8 cellular contexts compared by ENCODE assay signal in genomic region chr2:231677632-231678104, GRCh38. TPM values are rescaled to one million over a fixed set of nuclear protein-coding genes. Genes with fewer than 3 reads are reported as not detected.
DNase-seq lines count a peak whose midpoint lies in the region; ATAC-seq, FAIRE-seq and TF ChIP-seq lines count a peak whose summit lies in the region.

No MANE protein-coding gene starts in this region.

- H3K4me2 ChIP-seq in GM23248 (ENCODE audit: unreplicated experiment) (no peak overlapping the region), keratinocyte (ENCODE audit: control insufficient read depth, extremely low read depth, insufficient read depth, low read depth, low read length) (peak overlapping the region; percentile 0)

- H2AFZ ChIP-seq in GM23248 (no peak overlapping the region), keratinocyte (ENCODE audit: control insufficient read depth, low read length) (no peak overlapping the region)

- no peaks in the 10 kb centered on the region for H3K36me3 ChIP-seq in GM23248 (ENCODE audit: low read depth)
- no peaks in the 10 kb centered on the region for H3K36me3 ChIP-seq in brain microvascular endothelial cell (replicated peaks)
- no peaks in the 10 kb centered on the region for H3K36me3 ChIP-seq in keratinocyte (ENCODE audit: control insufficient read depth in 2 of 2, extremely low read depth in 1 of 2, insufficient read depth in 2 of 2, low read length in 2 of 2)

- ATAC-seq in HG03045 (IDR thresholded peaks at IDR 0.05; ENCODE audit: unreplicated experiment): no peak

- H3K4me1 ChIP-seq in GM23248 (ENCODE audit: insufficient read depth) (0 out of 2 replicates have a peak, but pooled peaks cover 2% of the 10 kb centered on the region), keratinocyte (ENCODE audit: control insufficient read depth, extremely low read depth, insufficient read depth, low read length) (peaks cover 36% of the 10 kb centered on the region)

- peaks cover 13% of the 10 kb centered on the region; the same call in 1 of the 2 replicates for H3F3A ChIP-seq in GM23248 (ENCODE audit: insufficient read depth)

- dilution Hi-C loops in keratinocyte (cut with MboI; ENCODE audit: extremely low pct_ligation_motif_present, low sequenced_read_pairs): no loop called here

- H3K9me3 ChIP-seq in GM23248 (ENCODE audit: low read depth) (no peaks in the 10 kb centered on the region), keratinocyte (ENCODE audit: control insufficient read depth, low read depth, low read length) (no peaks in the 10 kb centered on the region)

- in situ Hi-C loops in GM23248 (cut with MboI) (loop anchor here (5.0 kb wide), 1 partner anchor 40 kb away; no protein-coding TSS in a partner anchor), brain microvascular endothelial cell (cut with HindIII; ENCODE audit: low pct_ligation_motif_present, low sequenced_read_pairs) (no loop called here)

- no peaks in the 10 kb centered on the region for H3K9me1 ChIP-seq in keratinocyte (ENCODE audit: control insufficient read depth, extremely low read depth, insufficient read depth, low read length)

- TF ChIP-seq CTCF in VCaP (conservative IDR thresholded peaks at IDR 0.05) (peak; percentile 89), brain microvascular endothelial cell (IDR thresholded peaks at IDR 0.05; ENCODE audit: low read depth, low read length, missing control alignments) (peak; percentile 96), keratinocyte (optimal IDR thresholded peaks at IDR 0.05 in 1 of 3, IDR thresholded peaks at IDR 0.05 in 1 of 3, conservative IDR thresholded peaks at IDR 0.05 in 1 of 3; ENCODE audit: extremely low read depth in 1 of 3, insufficient read depth in 2 of 3, low read length in 3 of 3) (peak in 2 of 3 experiments; percentile 91 to 98)

- H3K27me3 ChIP-seq in GM23248 (replicated peaks; ENCODE audit: insufficient read depth): no peaks in the 10 kb centered on the region
- no peaks in the 10 kb centered on the region for H3K27me3 ChIP-seq in brain microvascular endothelial cell (replicated peaks)
- H3K27me3 ChIP-seq in keratinocyte (ENCODE audit: control insufficient read depth, extremely low read depth, insufficient read depth, low read length): no peaks in the 10 kb centered on the region

- H3K79me2 ChIP-seq in GM23248 (ENCODE audit: insufficient read depth): no peaks in the 10 kb centered on the region
- H3K79me2 ChIP-seq in keratinocyte (ENCODE audit: control insufficient read depth, insufficient read depth, low read length): no peaks in the 10 kb centered on the region

- H3K4me3 ChIP-seq in GM23248 (no peak overlapping the region), brain microvascular endothelial cell (ENCODE audit: low read depth, low read length) (no peak overlapping the region), keratinocyte (ENCODE audit: control insufficient read depth in 2 of 3, extremely low read depth in 1 of 3, insufficient read depth in 2 of 3, low read depth in 1 of 3, low read length in 3 of 3) (no peak overlapping the region)

- H3K9ac ChIP-seq in GM23248 (no peak overlapping the region), keratinocyte (ENCODE audit: control insufficient read depth, extremely low read depth, insufficient read depth, low read length) (no peak overlapping the region)

- peak; percentile 71 for FAIRE-seq in keratinocyte (lab: Jason Lieb, UNC)

- no peak overlapping the region for H3K27ac ChIP-seq in GM23248
- no peak overlapping the region for H3K27ac ChIP-seq in VCaP
- no peak overlapping the region for H3K27ac ChIP-seq in brain microvascular endothelial cell
- H3K27ac ChIP-seq in keratinocyte (ENCODE audit: control insufficient read depth, insufficient read depth, low read length): no peak overlapping the region

- DNase-seq in AG08396 (ENCODE audit: low spot score) (peak; percentile 81), GM23248 (peak; percentile 85), NCI-H2227 (lab: John Stamatoyannopoulos, UW; ENCODE audit: unreplicated experiment) (peak; percentile 88), brain microvascular endothelial cell (peak; percentile 83), keratinocyte (ENCODE audit: low read depth, low spot score) (no peak)
- peak; percentile 83 for DNase-seq in stimulated activated CD4-positive, alpha-beta T cell treated with anti-CD3 and anti-CD28 coated beads, Interleukin-1b, Interleukin-23, amount 100 ng/mL, for 48 hours

- H4K20me1 ChIP-seq in GM23248 (ENCODE audit: insufficient read depth): no peaks in the 10 kb centered on the region
- no peaks in the 10 kb centered on the region for H4K20me1 ChIP-seq in keratinocyte (ENCODE audit: control insufficient read depth, extremely low read depth, insufficient read depth, low read length)

- H3K9me2 ChIP-seq in GM23248 (ENCODE audit: insufficient read depth): no peaks in the 10 kb centered on the region

- WGBS in GM23248 (ENCODE audit: low coverage in 1 of 2, low lambda C conversion rate in 2 of 2, missing lambda C conversion rate in 2 of 2), 2 experiments: 0 to 4% methylated on average over 8 of the region's 8 CpGs

RNA-seq across cellular contexts. Expression of gene PTMA, which starts 30.7 kb away (rescaled TPM):
- total RNA-seq in GM23248 (2014; rRNA removed; shearing (Covaris generic)): 301 and 318 TPM in 2 replicates
- polyA plus RNA-seq in GM23248 (2016; fragmentation: Nextera tagmentation; extraction: Ambion mirVana): 570 and 594 TPM in 2 replicates
- 200 to 691 TPM (median 598 TPM) in 3 replicates for polyA plus RNA-seq in keratinocyte
- polyA plus RNA-seq in keratinocyte (2011; ENCODE audit: low read depth): 225 TPM
- 365 and 669 TPM in 2 replicates for polyA plus RNA-seq in keratinocyte (2011; cell fraction: cytosol; rRNA removed)
- polyA plus RNA-seq in keratinocyte (2011; cell fraction: nucleus; rRNA removed): 172 and 224 TPM in 2 replicates
- 295 and 1,005 TPM in 2 replicates for polyA plus RNA-seq in keratinocyte (2012; ENCODE audit: low replicate concordance)
- 30.7 to 59.6 TPM (median 58.6 TPM) in 3 replicates for polyA minus RNA-seq in keratinocyte
- 399 TPM for polyA minus RNA-seq in keratinocyte (2011; cell fraction: cytosol; rRNA and poly(A)+ RNA removed)
- 57.3 and 58.8 TPM in 2 replicates for polyA minus RNA-seq in keratinocyte (2011; cell fraction: nucleus; rRNA and poly(A)+ RNA removed)
